ENCODE assay signal across 21 cellular contexts in genomic region chr9:5624655-5625054, GRCh38. TPM values are rescaled to one million over a fixed set of nuclear protein-coding genes. Genes with fewer than 3 reads are reported as not detected.
DNase-seq lines count a peak whose midpoint lies in the region; ATAC-seq, FAIRE-seq and TF ChIP-seq lines count a peak whose summit lies in the region.
"Had no signal": no experiment of that assay in that cellular context is flagged by ENCODE, and none has a peak within 500 bp of the region (broad histone marks: within the 10 kb centered on the region; RNA-seq: fewer than 3 reads in every experiment).

No MANE protein-coding gene starts in this region.

- H3K9ac ChIP-seq in Karpas-422 (ENCODE audit: low read length): no peak overlapping the region

- H2AFZ ChIP-seq in Karpas-422 (ENCODE audit: low read length): no peak overlapping the region

- H3K36me3 ChIP-seq in Karpas-422 (ENCODE audit: insufficient read depth, low read length): peaks cover 22% of the 10 kb centered on the region
- H3K36me3 ChIP-seq: sigmoid colon had no signal

- H3K4me3 ChIP-seq in Karpas-422 (ENCODE audit: low read length): no peak overlapping the region
- H3K4me3 ChIP-seq: heart left ventricle, K562, sigmoid colon had no signal

- H4K20me1 ChIP-seq in Karpas-422 (ENCODE audit: insufficient read depth, low read depth, low read length): peaks cover under 1% of the 10 kb centered on the region

- DNase-seq in activated T-cell treated with anti-CD3 and anti-CD28 coated beads, Interleukin-2, amount 50 U/mL, for 72 hours: no peak
- no peak for DNase-seq in activated T-cell treated with anti-CD3 and anti-CD28 coated beads, Interleukin-2, amount 50 U/mL, for 48 hours
- no peak for DNase-seq in Karpas-422
- DNase-seq in activated naive CD8-positive, alpha-beta T cell treated with anti-CD3 and anti-CD28 coated beads, Interleukin-2, amount 10 ng/mL, durations not matched to agents 7 days and 5 days: no peak
- no peak for DNase-seq in stimulated activated naive B cell treated with anti-CD40 and anti-IgM and Interleukin-4, amounts not matched to agents 10 μg/mL and 1 μg/mL and 100 μg/mL, for 72 hours
- DNase-seq in D721Med (ENCODE audit: insufficient read length, low spot score): no peak
- no peak for DNase-seq in WTC11 (ENCODE audit: low spot score)
- DNase-seq: activated gamma-delta T cell; Caco-2; heart left ventricle; NCI-H2171 treated with DMSO at 0.1 percent for 48 hours; nucleus accumbens; SHP77 treated with DMSO at 0.1 percent for 48 hours; sigmoid colon; stimulated activated CD4-positive, alpha-beta T cell treated with anti-CD3 and anti-CD28 coated beads, Interleukin-4, amount 100 ng/mL, for 1 hour had no signal

- peak in 1 of 2 donors; percentile 31 for ATAC-seq in activated T-cell treated with anti-CD3 and anti-CD28 coated beads, Interleukin-2, amount 50 U/mL, for 72 hours (replicated peaks in 1 of 2)
- no peak for ATAC-seq in activated naive CD8-positive, alpha-beta T cell treated with anti-CD3 and anti-CD28 coated beads, Interleukin-2, amount 10 ng/mL, durations not matched to agents 7 days and 5 days (ENCODE audit: low read depth)
- no peak for ATAC-seq in stimulated activated naive B cell treated with anti-CD40 and anti-IgM and Interleukin-4, amounts not matched to agents 10 μg/mL and 1 μg/mL and 100 μg/mL, for 72 hours (replicated peaks)
- ATAC-seq in HG03571 (IDR thresholded peaks at IDR 0.05; ENCODE audit: unreplicated experiment) (no peak), WTC11 (no peak)
- ATAC-seq: heart left ventricle, K562 had no signal

- no peaks in the 10 kb centered on the region for H3K27me3 ChIP-seq in Karpas-422 (ENCODE audit: low read length)
- H3K27me3 ChIP-seq: heart left ventricle, sigmoid colon had no signal

- H3K27me3 Mint-ChIP-seq in activated T-cell treated with anti-CD3 and anti-CD28 coated beads, Interleukin-2, amount 50 U/mL, for 72 hours (ENCODE audit: low read depth): no peaks in the 10 kb centered on the region
- H3K27me3 Mint-ChIP-seq in activated naive CD8-positive, alpha-beta T cell treated with anti-CD3 and anti-CD28 coated beads, Interleukin-2, amount 10 ng/mL, durations not matched to agents 7 days and 5 days: no peaks in the 10 kb centered on the region
- no peaks in the 10 kb centered on the region for H3K27me3 Mint-ChIP-seq in stimulated activated naive B cell treated with anti-CD40 and anti-IgM and Interleukin-4, amounts not matched to agents 10 μg/mL and 1 μg/mL and 100 μg/mL, for 72 hours
- H3K27me3 Mint-ChIP-seq in WTC11 (ENCODE audit: low read depth): no peaks in the 10 kb centered on the region
- H3K27me3 Mint-ChIP-seq: type B pancreatic cell had no signal

- peaks cover 47% of the 10 kb centered on the region for H3K4me1 ChIP-seq in Karpas-422 (ENCODE audit: low read length)

- H3K9me3 Mint-ChIP-seq in activated T-cell treated with anti-CD3 and anti-CD28 coated beads, Interleukin-2, amount 50 U/mL, for 72 hours: no peaks in the 10 kb centered on the region
- H3K9me3 Mint-ChIP-seq in activated naive CD8-positive, alpha-beta T cell treated with anti-CD3 and anti-CD28 coated beads, Interleukin-2, amount 10 ng/mL, durations not matched to agents 7 days and 5 days: no peaks in the 10 kb centered on the region
- no peaks in the 10 kb centered on the region for H3K9me3 Mint-ChIP-seq in stimulated activated naive B cell treated with anti-CD40 and anti-IgM and Interleukin-4, amounts not matched to agents 10 μg/mL and 1 μg/mL and 100 μg/mL, for 72 hours
- H3K9me3 Mint-ChIP-seq in WTC11: no peaks in the 10 kb centered on the region
- H3K9me3 Mint-ChIP-seq: type B pancreatic cell had no signal

- peaks cover 7 to 13% of the 10 kb centered on the region in 2 donors for H3K36me3 Mint-ChIP-seq in activated T-cell treated with anti-CD3 and anti-CD28 coated beads, Interleukin-2, amount 50 U/mL, for 72 hours (ENCODE audit: insufficient read depth in 2 of 2)
- H3K36me3 Mint-ChIP-seq in activated naive CD8-positive, alpha-beta T cell treated with anti-CD3 and anti-CD28 coated beads, Interleukin-2, amount 10 ng/mL, durations not matched to agents 7 days and 5 days: peaks cover 16% of the 10 kb centered on the region
- peaks cover 4 to 20% of the 10 kb centered on the region in 2 donors for H3K36me3 Mint-ChIP-seq in stimulated activated naive B cell treated with anti-CD40 and anti-IgM and Interleukin-4, amounts not matched to agents 10 μg/mL and 1 μg/mL and 100 μg/mL, for 72 hours
- H3K36me3 Mint-ChIP-seq in WTC11: no peaks in the 10 kb centered on the region

- FAIRE-seq in D721Med (lab: Jason Lieb, UNC): no peak
- FAIRE-seq: bronchial epithelial cell, G401.6, keratinocyte had no signal

- H3K4me2 ChIP-seq in Karpas-422 (ENCODE audit: low read depth, low read length, poor library complexity, severe bottlenecking): no peak overlapping the region

- H3K4me3 Mint-ChIP-seq in activated T-cell treated with anti-CD3 and anti-CD28 coated beads, Interleukin-2, amount 50 U/mL, for 72 hours: peak overlapping the region; percentile 56 to 73
- peak overlapping the region; percentile 1 for H3K4me3 Mint-ChIP-seq in activated naive CD8-positive, alpha-beta T cell treated with anti-CD3 and anti-CD28 coated beads, Interleukin-2, amount 10 ng/mL, durations not matched to agents 7 days and 5 days
- peak overlapping the region in 1 of 2 donors; percentile 17 for H3K4me3 Mint-ChIP-seq in stimulated activated naive B cell treated with anti-CD40 and anti-IgM and Interleukin-4, amounts not matched to agents 10 μg/mL and 1 μg/mL and 100 μg/mL, for 72 hours
- no peak overlapping the region for H3K4me3 Mint-ChIP-seq in WTC11
- H3K4me3 Mint-ChIP-seq: type B pancreatic cell had no signal

- no peaks in the 10 kb centered on the region for H3K9me2 ChIP-seq in Karpas-422 (replicated peaks; ENCODE audit: insufficient read depth, low read length)

- peak overlapping the region; percentile 85 for H3K27ac Mint-ChIP-seq in activated T-cell treated with anti-CD3 and anti-CD28 coated beads, Interleukin-2, amount 50 U/mL, for 72 hours
- H3K27ac Mint-ChIP-seq in activated naive CD8-positive, alpha-beta T cell treated with anti-CD3 and anti-CD28 coated beads, Interleukin-2, amount 10 ng/mL, durations not matched to agents 7 days and 5 days: peak overlapping the region; percentile 27
- H3K27ac Mint-ChIP-seq in stimulated activated naive B cell treated with anti-CD40 and anti-IgM and Interleukin-4, amounts not matched to agents 10 μg/mL and 1 μg/mL and 100 μg/mL, for 72 hours: peak overlapping the region; percentile 60
- H3K27ac Mint-ChIP-seq in WTC11: no peak overlapping the region
- H3K27ac Mint-ChIP-seq: type B pancreatic cell had no signal

- H3K4me1 Mint-ChIP-seq in activated T-cell treated with anti-CD3 and anti-CD28 coated beads, Interleukin-2, amount 50 U/mL, for 72 hours (ENCODE audit: low read depth): peaks cover 47% of the 10 kb centered on the region
- peaks cover 24% of the 10 kb centered on the region for H3K4me1 Mint-ChIP-seq in activated naive CD8-positive, alpha-beta T cell treated with anti-CD3 and anti-CD28 coated beads, Interleukin-2, amount 10 ng/mL, durations not matched to agents 7 days and 5 days
- H3K4me1 Mint-ChIP-seq in stimulated activated naive B cell treated with anti-CD40 and anti-IgM and Interleukin-4, amounts not matched to agents 10 μg/mL and 1 μg/mL and 100 μg/mL, for 72 hours: peaks cover 18 to 44% of the 10 kb centered on the region in 2 donors
- peaks cover 15% of the 10 kb centered on the region for H3K4me1 Mint-ChIP-seq in WTC11

- peak overlapping the region; percentile 99; the same call in 1 of the 2 replicates for H3K27ac ChIP-seq in Karpas-422 (ENCODE audit: low read length)

- TF ChIP-seq CTCF in D721Med (IDR thresholded peaks at IDR 0.05; ENCODE audit: insufficient read depth, missing control alignments) (no peak), WTC11 (IDR thresholded peaks at IDR 0.05) (no peak)

- POLR2A ChIA-PET in activated naive CD8-positive, alpha-beta T cell treated with anti-CD3 and anti-CD28 coated beads, Interleukin-2, amount 10 ng/mL, durations not matched to agents 7 days and 5 days (lab: Charles Lee): interaction anchor here (1.4 kb wide), 2 partner anchors 16 to 208 kb away, joined by 4 to 6 read pairs; partner anchors contain the start of gene ERMP1
- POLR2A ChIA-PET in WTC11 (lab: Charles Lee): no interaction called here

- H3K9me3 ChIP-seq in Karpas-422 (ENCODE audit: low read length): no peaks in the 10 kb centered on the region
- H3K9me3 ChIP-seq: Caco-2, heart left ventricle, sigmoid colon had no signal

- CTCF ChIA-PET in WTC11 (lab: Charles Lee): interaction anchor here (1.9 kb wide), 1 partner anchor 24 kb away, joined by 10 read pairs; no protein-coding TSS in a partner anchor

- peaks cover 94% of the 10 kb centered on the region for H3K79me2 ChIP-seq in Karpas-422 (ENCODE audit: low read length)

TF ChIP-seq in WTC11, 78 proteins besides CTCF, POLR2A, EP300 and RAD21 (continues in another document):
- TF ChIP-seq ZNF138 (CRISPR knock-in tag; conservative IDR thresholded peaks at IDR 0.05) (no peak), ZNF396 (CRISPR knock-in tag; IDR thresholded peaks at IDR 0.05; ENCODE audit: borderline replicate concordance) (no peak), PREB (CRISPR knock-in tag; IDR thresholded peaks at IDR 0.05; ENCODE audit: borderline replicate concordance) (no peak), ESRRA (CRISPR knock-in tag; IDR thresholded peaks at IDR 0.05; ENCODE audit: borderline replicate concordance) (no peak), GTF2I (CRISPR knock-in tag; conservative IDR thresholded peaks at IDR 0.05) (no peak), USF1 (CRISPR knock-in tag; IDR thresholded peaks at IDR 0.05) (no peak)

RNA-seq across cellular contexts. Expression of gene RIC1, which starts 4.3 kb away (rescaled TPM):
- total RNA-seq in activated T-cell treated with anti-CD3 and anti-CD28 coated beads, Interleukin-2, amount 50 U/mL, for 72 hours: 10 to 100 TPM; 22.0 to 25.9 TPM
- total RNA-seq in Karpas-422 (2014; rRNA removed; shearing (Covaris generic); ENCODE audit: low replicate concordance): 85.4 and 86.8 TPM in 2 replicates
- total RNA-seq in activated naive CD8-positive, alpha-beta T cell treated with anti-CD3 and anti-CD28 coated beads, Interleukin-2, amount 10 ng/mL, durations not matched to agents 7 days and 5 days: 10 to 100 TPM; 20.7 to 21.4 TPM
- 17.4 to 18.9 TPM (median 17.8 TPM) in 3 replicates for total RNA-seq in WTC11 (2021)
